In genomic region chrX:55056820-55057690, GRCh38 we compare ENCODE assay signal across 8 cellular contexts. TPM values are rescaled to one million over a fixed set of nuclear protein-coding genes. Genes with fewer than 3 reads are reported as not detected.
A peak's percentile ranks its signal among the peaks of the same experiment; 100 is the strongest.
DNase-seq lines count a peak whose midpoint lies in the region; ATAC-seq and TF ChIP-seq lines count a peak whose summit lies in the region.
"Had no signal": no experiment of that assay in that cellular context is flagged by ENCODE, and none has a peak within 500 bp of the region (broad histone marks: within the 10 kb centered on the region; RNA-seq: fewer than 3 reads in every experiment).

No MANE protein-coding gene starts in this region.

- H3K79me2 ChIP-seq in GM23248 (ENCODE audit: insufficient read depth): no peaks in the 10 kb centered on the region
- H3K79me2 ChIP-seq in OCI-LY1 (ENCODE audit: insufficient read depth, low read length): no peaks in the 10 kb centered on the region
- no peaks in the 10 kb centered on the region for H3K79me2 ChIP-seq in osteoblast (ENCODE audit: insufficient read depth, low read length)

- H3K4me2 ChIP-seq in GM23248 (ENCODE audit: unreplicated experiment) (peak overlapping the region; percentile 58), OCI-LY1 (ENCODE audit: low read length) (peak overlapping the region; percentile 19; the same call in 1 of the 2 replicates), osteoblast (ENCODE audit: insufficient read depth, low read length) (peak overlapping the region; percentile 34)

- TF ChIP-seq CTCF in OCI-LY1 (IDR thresholded peaks at IDR 0.05; ENCODE audit: low read length) (no peak), osteoblast (IDR thresholded peaks at IDR 0.05; ENCODE audit: extremely low read depth, low read depth, low read length) (no peak), ovary (IDR thresholded peaks at IDR 0.05) (no peak)

- TF ChIP-seq POLR2A in ovary (IDR thresholded peaks at IDR 0.05): no peak

- H3K9me2 ChIP-seq in GM23248 (ENCODE audit: insufficient read depth) (no peaks in the 10 kb centered on the region), OCI-LY1 (ENCODE audit: low read depth, low read length) (no peaks in the 10 kb centered on the region)

- H3K27ac ChIP-seq in GM23248 (no peak overlapping the region), OCI-LY1 (ENCODE audit: low read depth, low read length, poor library complexity, severe bottlenecking) (no peak overlapping the region), osteoblast (ENCODE audit: low read depth, low read length) (no peak overlapping the region), ovary (no peak overlapping the region)

- DNase-seq in GM23248 (peak; percentile 47), cerebellar cortex (ENCODE audit: low spot score) (peak; percentile 21), osteoblast (ENCODE audit: insufficient read length, low spot score, missing footprints) (no peak), ovary (no peak), NOMO-1 (lab: John Stamatoyannopoulos, UW; ENCODE audit: unreplicated experiment in 2 of 2) (no peak)
- DNase-seq: islet precursor cell had no signal

- no peaks in the 10 kb centered on the region for H3K36me3 ChIP-seq in GM23248 (ENCODE audit: low read depth)
- H3K36me3 ChIP-seq in OCI-LY1 (ENCODE audit: insufficient read depth, low read length): no peaks in the 10 kb centered on the region
- no peaks in the 10 kb centered on the region for H3K36me3 ChIP-seq in osteoblast (ENCODE audit: insufficient read depth, low read length)
- H3K36me3 ChIP-seq in ovary: no peaks in the 10 kb centered on the region

- no peak for ATAC-seq in HG02870 (IDR thresholded peaks at IDR 0.05; ENCODE audit: unreplicated experiment)

- no peaks in the 10 kb centered on the region for H3K27me3 ChIP-seq in GM23248 (replicated peaks; ENCODE audit: insufficient read depth)
- H3K27me3 ChIP-seq in OCI-LY1 (ENCODE audit: insufficient read depth, low read length): no peaks in the 10 kb centered on the region
- H3K27me3 ChIP-seq in osteoblast (ENCODE audit: insufficient read depth, low read length): no peaks in the 10 kb centered on the region
- H3K27me3 ChIP-seq in ovary: no peaks in the 10 kb centered on the region

- H3K9me3 ChIP-seq in GM23248 (ENCODE audit: low read depth) (no peaks in the 10 kb centered on the region), OCI-LY1 (ENCODE audit: low read length) (no peaks in the 10 kb centered on the region), osteoblast (ENCODE audit: low read depth, low read length) (no peaks in the 10 kb centered on the region), ovary (no peaks in the 10 kb centered on the region)

- TF ChIP-seq EP300 in ovary (IDR thresholded peaks at IDR 0.05): no peak

- in situ Hi-C loops in GM23248 (cut with MboI): loop anchor here (25.0 kb wide), 2 partner anchors 105 to 370 kb away; no protein-coding TSS in a partner anchor

- no peaks in the 10 kb centered on the region for H4K20me1 ChIP-seq in GM23248 (ENCODE audit: insufficient read depth)
- no peaks in the 10 kb centered on the region for H4K20me1 ChIP-seq in OCI-LY1 (ENCODE audit: insufficient read depth, low read length)
- no peaks in the 10 kb centered on the region for H4K20me1 ChIP-seq in osteoblast (ENCODE audit: insufficient read depth, low read length)

- H3K4me1 ChIP-seq in GM23248 (ENCODE audit: insufficient read depth) (no peaks in the 10 kb centered on the region), OCI-LY1 (ENCODE audit: insufficient read depth, low read length, severe bottlenecking) (peaks cover 9% of the 10 kb centered on the region), osteoblast (ENCODE audit: insufficient read depth, low read length) (no peaks in the 10 kb centered on the region), ovary (ENCODE audit: insufficient read depth) (no peaks in the 10 kb centered on the region)

- H3K4me3 ChIP-seq in GM23248 (peak overlapping the region; percentile 41), OCI-LY1 (ENCODE audit: low read depth, low read length, poor library complexity, severe bottlenecking) (no peak overlapping the region), osteoblast (ENCODE audit: insufficient read depth, low read length) (peak overlapping the region; percentile 2), ovary (no peak overlapping the region)

- H3K9ac ChIP-seq in GM23248 (no peak overlapping the region), OCI-LY1 (ENCODE audit: low read length) (no peak overlapping the region)

- peak overlapping the region; percentile 31 for H2AFZ ChIP-seq in GM23248
- no peak overlapping the region for H2AFZ ChIP-seq in OCI-LY1 (ENCODE audit: low read length)
- peak overlapping the region; percentile 3 for H2AFZ ChIP-seq in osteoblast (ENCODE audit: low read length)

- intact Hi-C loops in ovary (cut with DNase I): loop anchor here in 1 of 4 donors (10.0 kb wide), 1 partner anchor 1012 kb away; the partner anchor contains the start of gene PHF8

- no peaks in the 10 kb centered on the region for H3F3A ChIP-seq in GM23248 (ENCODE audit: insufficient read depth)
- H3F3A ChIP-seq in OCI-LY1 (ENCODE audit: insufficient read depth, low read length): no peaks in the 10 kb centered on the region

- 3 to 5% methylated on average over 7 of the region's 7 CpGs for WGBS in GM23248 (ENCODE audit: low coverage in 1 of 2, low lambda C conversion rate in 2 of 2, missing lambda C conversion rate in 2 of 2), 2 experiments
- WGBS in ovary, 3 donors: 24 to 29% (median 25%) methylated on average over 7 of the region's 7 CpGs

RNA-seq across cellular contexts. Expression of gene PAGE2B, which starts 17.8 kb away (rescaled TPM):
- total RNA-seq in GM23248 (2014; rRNA removed; shearing (Covaris generic)): not detected in 2 replicates
- not detected in 2 replicates for polyA plus RNA-seq in GM23248 (2016; fragmentation: Nextera tagmentation; extraction: Ambion mirVana)
- not detected in 2 replicates for total RNA-seq in osteoblast
- total RNA-seq in ovary: under 1 TPM in 1 of 7 donors, not detected in 6; 0.75 TPM
- polyA plus RNA-seq in ovary: not detected

RNA-seq across cellular contexts. Expression of gene ALAS2, which starts 26.3 kb away (rescaled TPM):
- total RNA-seq in GM23248 (2014; rRNA removed; shearing (Covaris generic)): not detected in 2 replicates
- polyA plus RNA-seq in GM23248 (2016; fragmentation: Nextera tagmentation; extraction: Ambion mirVana): not detected in 2 replicates
- not detected in 2 replicates for total RNA-seq in osteoblast
- total RNA-seq in ovary: 1 to 10 TPM in 2 of 7 donors, under 1 TPM in 4, not detected in 1; 0.30 to 2.4 (median 0.78) TPM
- polyA plus RNA-seq in ovary: under 1 TPM in 1 of 2 donors, not detected in 1; 0.20 TPM

RNA-seq across cellular contexts. Expression of gene PAGE2, which starts 31.8 kb away (rescaled TPM):
- total RNA-seq in GM23248 (2014; rRNA removed; shearing (Covaris generic)): not detected in 2 replicates
- polyA plus RNA-seq in GM23248 (2016; fragmentation: Nextera tagmentation; extraction: Ambion mirVana): not detected in 2 replicates
- not detected in 2 replicates for total RNA-seq in osteoblast
- total RNA-seq in ovary: not detected
- not detected for polyA plus RNA-seq in ovary

RNA-seq across cellular contexts. Expression of gene APEX2, which starts 56.9 kb away (rescaled TPM):
- total RNA-seq in GM23248 (2014; rRNA removed; shearing (Covaris generic)): 7.8 and 8.0 TPM in 2 replicates
- polyA plus RNA-seq in GM23248 (2016; fragmentation: Nextera tagmentation; extraction: Ambion mirVana) (13.7 and 17.5 TPM in 2 replicates), ovary (10 to 100 TPM in 1 of 2 donors, 1 to 10 TPM in 1; 8.7 to 11.3 TPM)
- total RNA-seq in osteoblast (5.9 and 6.5 TPM in 2 replicates), ovary (10 to 100 TPM in 6 of 7 donors, 1 to 10 TPM in 1; 9.7 to 18.5 (median 12.2) TPM)

Comparison
In these comparisons a context has a peak if more than half of its experiments do, and no peak if none do; other contexts are left out.
1. DNase-seq: peak in GM23248 (single experiment) and cerebellar cortex (single experiment); none in osteoblast (single experiment), ovary (0 of 5) and NOMO-1 (0 of 2).
2. H3K4me3 ChIP-seq: peak in GM23248 (single experiment) and osteoblast (single experiment); none in OCI-LY1 (single experiment) and ovary (single experiment).
3. Peak in every context shown above with its lines, with median percentiles within 50 percentile points of each other: H3K4me2 ChIP-seq.